In the genomic region with DNA sequence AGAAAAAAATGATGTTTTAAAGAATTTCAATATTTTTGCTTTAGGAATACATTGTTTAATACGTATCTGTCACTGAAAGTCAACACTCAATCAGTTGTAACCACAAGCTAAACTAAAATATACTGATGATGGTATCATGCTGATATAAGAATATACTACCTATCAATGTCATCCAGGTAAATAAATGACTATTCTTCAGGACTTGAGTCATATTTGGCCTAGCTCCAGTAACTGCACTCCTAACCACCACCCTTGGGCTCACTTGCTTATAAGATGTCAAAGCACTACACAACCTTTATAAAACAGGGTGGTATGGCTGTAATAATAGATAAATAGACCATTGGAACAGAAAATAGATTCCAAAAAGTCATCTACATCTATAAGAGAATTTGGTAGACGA, we compare ENCODE assay signal across 15 cellular contexts.
"Had no signal": no experiment of that assay in that cellular context is flagged by ENCODE, and none has a peak within 500 bp of the region (broad histone marks: within the 10 kb centered on the region; RNA-seq: fewer than 3 reads in every experiment).

No MANE protein-coding gene starts in this region.

- H3K4me3 ChIP-seq: esophagus squamous epithelium had no signal

- DNase-seq: activated CD4-positive, alpha-beta memory T cell treated with anti-CD3 and anti-CD28 coated beads, Interleukin-2, amount 10 ng/mL, durations not matched to agents 7 days and 5 days; activated CD4-positive, alpha-beta T cell treated with anti-CD3 and anti-CD28 coated beads for 4 hours; activated naive CD4-positive, alpha-beta T cell treated with anti-CD3 and anti-CD28 coated beads, Interleukin-2, amount 50 U/mL, for 16 hours; activated T-cell treated with anti-CD3 and anti-CD28 coated beads, Interleukin-2, amount 50 U/mL, for 24 hours; esophagus squamous epithelium; glutamatergic neuron; hypothalamus; kidney glomerular epithelial cell; nephron progenitor cell; occipital lobe; right cardiac atrium; small intestine; stimulated activated naive CD8-positive, alpha-beta T cell treated with anti-CD3 and anti-CD28 coated beads, Interleukin-15, Interleukin-2, amounts not matched to agents 100 U/mL and 50 U/mL, for 24 hours; T-helper 2 cell; trophoblast cell had no signal
